Comparison of ENCODE assay signal across 8 cellular contexts in genomic region chr15:55267401-55268053, GRCh38. TPM values are rescaled to one million over a fixed set of nuclear protein-coding genes. Genes with fewer than 3 reads are reported as not detected.
A peak's percentile ranks its signal among the peaks of the same experiment; 100 is the strongest.
DNase-seq lines count a peak whose midpoint lies in the region; ATAC-seq and TF ChIP-seq lines count a peak whose summit lies in the region.

No MANE protein-coding gene starts in this region.

- intact Hi-C loops in CD14-positive monocyte (cut with micrococcal nuclease) = loop anchor here in 1 of 2 donors (2.0 kb wide), 1 partner anchor 15 kb away; no protein-coding TSS in a partner anchor

- ATAC-seq in GM21515 (IDR thresholded peaks at IDR 0.05; ENCODE audit: unreplicated experiment) = peak; percentile 88
- peak; percentile 94 for ATAC-seq in activated CD8-positive, alpha-beta T cell treated with anti-CD3 and anti-CD28 coated beads, Interleukin-2, amount 10 ng/mL, durations not matched to agents 7 days and 5 days

- peak overlapping the region; percentile 67 to 76 for H3K4me3 Mint-ChIP-seq in CD14-positive monocyte
- peak overlapping the region; percentile 64 for H3K4me3 Mint-ChIP-seq in activated CD8-positive, alpha-beta T cell treated with anti-CD3 and anti-CD28 coated beads, Interleukin-2, amount 10 ng/mL, durations not matched to agents 7 days and 5 days

- DNase-seq in CD14-positive monocyte (ENCODE audit: low spot score) = peak; percentile 84
- DNase-seq in KG1 (lab: John Stamatoyannopoulos, UW) = peak; percentile 81
- peak; percentile 86 for DNase-seq in activated CD8-positive, alpha-beta T cell treated with anti-CD3 and anti-CD28 coated beads, Interleukin-2, amount 10 ng/mL, durations not matched to agents 7 days and 5 days
- peak; percentile 82 for DNase-seq in foreskin melanocyte
- peak; percentile 45 for DNase-seq in stimulated activated CD8-positive, alpha-beta memory T cell treated with anti-CD3 and anti-CD28 coated beads, Interleukin-12 subunit alpha, Interleukin-12 subunit beta, amount 100 ng/mL, for 4 hours (ENCODE audit: low read depth)
- no peak for DNase-seq in cerebellar nuclear complex (lab: John Stamatoyannopoulos, UW)
- DNase-seq in NCI-H2196 (lab: John Stamatoyannopoulos, UW; ENCODE audit: unreplicated experiment) = no peak

- CTCF ChIA-PET in activated CD8-positive, alpha-beta T cell treated with anti-CD3 and anti-CD28 coated beads, Interleukin-2, amount 10 ng/mL, durations not matched to agents 7 days and 5 days (lab: Charles Lee) = interaction anchor here (1.0 to 3.3 kb wide), 12 partner anchors 10 to 52 kb away, joined by 3 to 27 read pairs (median 5); partner anchors contain the start of genes PIGB and PIGBOS1

- no peaks in the 10 kb centered on the region for H3K9me3 Mint-ChIP-seq in CD14-positive monocyte
- H3K9me3 Mint-ChIP-seq in activated CD8-positive, alpha-beta T cell treated with anti-CD3 and anti-CD28 coated beads, Interleukin-2, amount 10 ng/mL, durations not matched to agents 7 days and 5 days (ENCODE audit: insufficient read depth) = no peaks in the 10 kb centered on the region

- H3K4me1 Mint-ChIP-seq in CD14-positive monocyte = peaks cover 68% of the 10 kb centered on the region
- peaks cover 84% of the 10 kb centered on the region for H3K4me1 Mint-ChIP-seq in activated CD8-positive, alpha-beta T cell treated with anti-CD3 and anti-CD28 coated beads, Interleukin-2, amount 10 ng/mL, durations not matched to agents 7 days and 5 days (ENCODE audit: low read depth)

- peak overlapping the region; percentile 91 to 97 (median 96) for H3K27ac Mint-ChIP-seq in CD14-positive monocyte
- peak overlapping the region; percentile 95 for H3K27ac Mint-ChIP-seq in activated CD8-positive, alpha-beta T cell treated with anti-CD3 and anti-CD28 coated beads, Interleukin-2, amount 10 ng/mL, durations not matched to agents 7 days and 5 days

- POLR2A ChIA-PET in activated CD8-positive, alpha-beta T cell treated with anti-CD3 and anti-CD28 coated beads, Interleukin-2, amount 10 ng/mL, durations not matched to agents 7 days and 5 days (lab: Charles Lee) = interaction anchor here (0.8 to 3.5 kb wide), 14 partner anchors 10 to 71 kb away, joined by 3 to 26 read pairs (median 6); partner anchors contain the start of genes PIGB, PIGBOS1 and RSL24D1

- no peak for TF ChIP-seq CTCF in CD14-positive monocyte (IDR thresholded peaks at IDR 0.05)

- H3K27me3 Mint-ChIP-seq in CD14-positive monocyte (ENCODE audit: low read depth in 3 of 3) = no peaks in the 10 kb centered on the region
- H3K27me3 Mint-ChIP-seq in activated CD8-positive, alpha-beta T cell treated with anti-CD3 and anti-CD28 coated beads, Interleukin-2, amount 10 ng/mL, durations not matched to agents 7 days and 5 days (ENCODE audit: low read depth) = no peaks in the 10 kb centered on the region

- H3K36me3 Mint-ChIP-seq in CD14-positive monocyte = peaks cover 54 to 76% of the 10 kb centered on the region in 2 donors
- peaks cover 85% of the 10 kb centered on the region for H3K36me3 Mint-ChIP-seq in activated CD8-positive, alpha-beta T cell treated with anti-CD3 and anti-CD28 coated beads, Interleukin-2, amount 10 ng/mL, durations not matched to agents 7 days and 5 days (ENCODE audit: low read depth)

RNA-seq across cellular contexts. Expression of gene RAB27A, which starts 22.1 kb away (rescaled TPM):
- polyA plus RNA-seq in CD14-positive monocyte = 100 to 1,000 TPM; 135 to 159 TPM
- 100 to 1,000 TPM; 102 to 105 TPM for total RNA-seq in activated CD8-positive, alpha-beta T cell treated with anti-CD3 and anti-CD28 coated beads, Interleukin-2, amount 10 ng/mL, durations not matched to agents 7 days and 5 days

RNA-seq across cellular contexts. Expression of gene PIGBOS1, which starts 51.4 kb away (rescaled TPM):
- 10 to 100 TPM; 67.3 to 69.7 TPM for polyA plus RNA-seq in CD14-positive monocyte
- 10 to 100 TPM in 1 of 2 experiments, 1 to 10 TPM in 1; 8.9 to 12.2 TPM for total RNA-seq in activated CD8-positive, alpha-beta T cell treated with anti-CD3 and anti-CD28 coated beads, Interleukin-2, amount 10 ng/mL, durations not matched to agents 7 days and 5 days

RNA-seq across cellular contexts. Expression of gene PIGB, which starts 51.5 kb away (rescaled TPM):
- 10 to 100 TPM; 15.3 to 16.8 TPM for polyA plus RNA-seq in CD14-positive monocyte
- 10 to 100 TPM; 16.4 to 23.7 TPM for total RNA-seq in activated CD8-positive, alpha-beta T cell treated with anti-CD3 and anti-CD28 coated beads, Interleukin-2, amount 10 ng/mL, durations not matched to agents 7 days and 5 days

Comparison
In these comparisons a context has a peak if more than half of its experiments do, and no peak if none do; other contexts are left out.
1. DNase-seq: peak in CD14-positive monocyte (single experiment), KG1 (single experiment), activated CD8-positive, alpha-beta T cell treated with anti-CD3 and anti-CD28 coated beads, Interleukin-2, amount 10 ng/mL, durations not matched to agents 7 days and 5 days (single experiment), foreskin melanocyte (single experiment) and stimulated activated CD8-positive, alpha-beta memory T cell treated with anti-CD3 and anti-CD28 coated beads, Interleukin-12 subunit alpha, Interleukin-12 subunit beta, amount 100 ng/mL, for 4 hours (single experiment); none in cerebellar nuclear complex (0 of 2) and NCI-H2196 (single experiment).